23 cellular contexts compared by ENCODE assay signal in genomic region chr12:119397540-119397939, GRCh38.
"Had no signal": no experiment of that assay in that cellular context is flagged by ENCODE, and none has a peak within 500 bp of the region (broad histone marks: within the 10 kb centered on the region; RNA-seq: fewer than 3 reads in every experiment).

No MANE protein-coding gene starts in this region.

- H3K27ac ChIP-seq: colonic mucosa, coronary artery, dorsolateral prefrontal cortex, epithelial cell of prostate, esophagus muscularis mucosa, esophagus squamous epithelium, foreskin keratinocyte, gastrocnemius medialis, gastroesophageal sphincter, heart right ventricle had no signal

- DNase-seq: colonic mucosa; cortex of kidney; dermis blood vessel endothelial cell; dorsolateral prefrontal cortex; effector CD4-positive, alpha-beta T cell; effector CD8-positive, alpha-beta T cell; effector memory CD4-positive, alpha-beta T cell; effector memory CD8-positive, alpha-beta T cell; endodermal cell; erythroblast; esophagus squamous epithelium; foreskin fibroblast; foreskin keratinocyte; foreskin melanocyte; gastrocnemius medialis; head of caudate nucleus; heart right ventricle had no signal

- H3K9me3 Mint-ChIP-seq: effector memory CD8-positive, alpha-beta T cell had no signal

- H3K4me3 ChIP-seq: colonic mucosa, coronary artery, dorsolateral prefrontal cortex, esophagus muscularis mucosa, esophagus squamous epithelium, gastrocnemius medialis, gastroesophageal sphincter, heart right ventricle had no signal

- H3K27me3 ChIP-seq: colonic mucosa, esophagus muscularis mucosa, esophagus squamous epithelium, foreskin keratinocyte, gastroesophageal sphincter, heart right ventricle had no signal

- H3K4me1 ChIP-seq: colonic mucosa, foreskin keratinocyte, gastrocnemius medialis, gastroesophageal sphincter, heart right ventricle had no signal

- ATAC-seq: effector memory CD8-positive, alpha-beta T cell; esophagus mucosa; foreskin keratinocyte; gastrocnemius medialis; gastroesophageal sphincter; heart right ventricle had no signal

- H3K9me3 ChIP-seq: colonic mucosa, esophagus squamous epithelium, gastrocnemius medialis, gastroesophageal sphincter had no signal

- H3K36me3 ChIP-seq: colonic mucosa, esophagus muscularis mucosa, esophagus squamous epithelium, gastrocnemius medialis, gastroesophageal sphincter, heart right ventricle had no signal

- H3K4me1 Mint-ChIP-seq: endodermal cell had no signal

- H3K4me3 Mint-ChIP-seq: dendritic cell treated with granulocyte-macrophage colony-stimulating factor and Interleukin-4, amounts not matched to agents 40 ng/mL and 50 ng/mL, for 4 days; effector memory CD8-positive, alpha-beta T cell; endodermal cell had no signal

- H3K27ac Mint-ChIP-seq: dendritic cell treated with granulocyte-macrophage colony-stimulating factor and Interleukin-4, amounts not matched to agents 40 ng/mL and 50 ng/mL, for 4 days; effector memory CD8-positive, alpha-beta T cell; endodermal cell had no signal
